In the genomic region with DNA sequence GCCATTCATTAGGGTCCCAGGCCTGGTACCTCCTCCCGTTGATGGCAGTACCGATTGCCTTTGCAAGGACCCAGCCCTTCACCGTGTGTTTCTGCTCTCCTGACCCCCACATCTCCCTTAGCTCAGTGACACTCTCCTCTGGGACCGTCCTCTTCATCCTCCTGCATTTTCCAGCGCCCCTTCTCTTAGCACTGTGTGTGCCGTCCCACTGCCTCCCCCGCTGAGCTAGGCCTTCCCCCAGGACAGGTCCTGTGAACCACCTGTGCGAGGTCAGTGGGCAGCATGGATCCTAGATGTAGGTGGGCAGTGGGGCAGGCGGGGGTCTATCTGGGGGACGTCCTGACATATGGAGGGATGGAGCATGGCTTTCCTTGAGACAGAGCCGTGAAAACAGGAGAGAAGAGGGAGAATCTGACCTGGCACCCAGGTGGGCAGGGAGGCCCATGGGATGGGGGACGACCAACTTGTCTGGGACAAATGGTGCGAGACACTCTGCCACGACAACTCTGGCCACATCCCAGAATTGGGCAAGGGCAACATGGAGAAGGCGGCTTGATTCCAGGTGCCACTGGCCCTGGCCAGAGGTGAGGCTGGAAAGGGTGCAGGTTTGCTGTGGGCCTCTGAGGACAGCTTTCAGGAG, we compare ENCODE assay signal across 11 cellular contexts.
DNase-seq lines count a peak whose midpoint lies in the region; ATAC-seq and TF ChIP-seq lines count a peak whose summit lies in the region.
"Had no signal": no experiment of that assay in that cellular context is flagged by ENCODE, and none has a peak within 500 bp of the region (broad histone marks: within the 10 kb centered on the region; RNA-seq: fewer than 3 reads in every experiment).

No MANE protein-coding gene starts in this region.

- no peaks in the 10 kb centered on the region for H3K27me3 ChIP-seq in PC-3 (ENCODE audit: low read length)
- peaks cover 3% of the 10 kb centered on the region for H3K27me3 ChIP-seq in ectodermal cell (ENCODE audit: control insufficient read depth, insufficient read depth, low read length, poor library complexity, severe bottlenecking)

- POLR2A ChIA-PET in PC-3 (lab: Charles Lee; ENCODE audit: unreplicated experiment), result no interaction called here

- peak overlapping the region; percentile 87; the same call in 1 of the 2 replicates for H3K4me2 ChIP-seq in PC-3 (ENCODE audit: low read length)
- H3K4me2 ChIP-seq: KMS-11 had no signal

- no peaks in the 10 kb centered on the region for H3F3A ChIP-seq in PC-3 (ENCODE audit: low read length, unreplicated experiment)

- BruUV-seq in PC-3 (replicated peaks; lab: Mats Ljungman, UMichigan), result no TSS peak

- no peak overlapping the region for H3K27ac ChIP-seq in PC-3 (ENCODE audit: low read length)
- peak overlapping the region; percentile 96 for H3K27ac ChIP-seq in ectodermal cell (ENCODE audit: insufficient read depth, low read depth, low read length, poor library complexity, severe bottlenecking)
- H3K27ac ChIP-seq in mesodermal cell (ENCODE audit: low read depth, low read length, severe bottlenecking), result peak overlapping the region; percentile 98
- H3K27ac ChIP-seq in temporal lobe (ENCODE audit: low read depth, low read length), result peak overlapping the region; percentile 64
- H3K27ac ChIP-seq: KMS-11 had no signal

- WGBS in ectodermal cell, 2 experiments, result 76 to 77% methylated on average over 15 of the region's 15 CpGs
- 71 to 73% methylated on average over 12 to 15 of the region's 15 CpGs for WGBS in mesodermal cell (ENCODE audit: insufficient coverage in 2 of 2), 2 experiments

- no peak for TF ChIP-seq CTCF in PC-3 (conservative IDR thresholded peaks at IDR 0.05; ENCODE audit: low read depth, low read length)

- H3K36me3 ChIP-seq in PC-3 (ENCODE audit: low read depth, low read length) (no peaks in the 10 kb centered on the region), ectodermal cell (ENCODE audit: control insufficient read depth, insufficient read depth, low read length) (no peaks in the 10 kb centered on the region), mesodermal cell (ENCODE audit: control insufficient read depth, insufficient read depth, low read length) (no peaks in the 10 kb centered on the region)

- no peaks in the 10 kb centered on the region for H4K20me1 ChIP-seq in PC-3 (ENCODE audit: low read length)

- no peak for DNase-seq in PC-3
- no peak for DNase-seq in hypothalamus (lab: John Stamatoyannopoulos, UW)
- DNase-seq in GM03348 (ENCODE audit: low spot score), result no peak
- DNase-seq: naive thymus-derived CD4-positive, alpha-beta T cell; T-helper 2 cell had no signal

- H3K79me2 ChIP-seq in PC-3 (ENCODE audit: low read length), result no peaks in the 10 kb centered on the region

- intact Hi-C loops in PC-3 (cut with micrococcal nuclease), result no loop called here

- CTCF ChIA-PET in PC-3 (lab: Charles Lee), result no interaction called here

- no peak for ATAC-seq in PC-3
- ATAC-seq in HG02885 (IDR thresholded peaks at IDR 0.05; ENCODE audit: poor library complexity, unreplicated experiment), result no peak
- ATAC-seq in GM21786 (IDR thresholded peaks at IDR 0.05; ENCODE audit: unreplicated experiment), result no peak
- ATAC-seq: naive thymus-derived CD4-positive, alpha-beta T cell had no signal

- H3K9me2 ChIP-seq in PC-3 (replicated peaks; ENCODE audit: low read length), result no peaks in the 10 kb centered on the region

- H3K4me1 ChIP-seq in PC-3 (ENCODE audit: insufficient read depth, low read length) (no peaks in the 10 kb centered on the region), ectodermal cell (ENCODE audit: control insufficient read depth, insufficient read depth, low read length) (peaks cover 14% of the 10 kb centered on the region), mesodermal cell (ENCODE audit: control insufficient read depth, insufficient read depth, low read length, poor library complexity, severe bottlenecking) (peaks cover 21% of the 10 kb centered on the region)

- H3K4me3 ChIP-seq in PC-3 (ENCODE audit: low read length), result no peak overlapping the region; the same call in 1 of the 2 replicates
- H3K4me3 ChIP-seq in ectodermal cell (ENCODE audit: insufficient read depth, low read depth, low read length), result peak overlapping the region; percentile 36
- H3K4me3 ChIP-seq in mesodermal cell (ENCODE audit: extremely low read depth, insufficient read depth, low read length, poor library complexity, severe bottlenecking), result peak overlapping the region; percentile 26

- no peak overlapping the region for H2AFZ ChIP-seq in PC-3 (ENCODE audit: low read length)

- no peak overlapping the region for H3K9ac ChIP-seq in PC-3 (ENCODE audit: low read length)
- H3K9ac ChIP-seq: KMS-11 had no signal

- H3K9me3 ChIP-seq in PC-3 (ENCODE audit: low read length) (no peaks in the 10 kb centered on the region), ectodermal cell (ENCODE audit: control insufficient read depth, low read length) (no peaks in the 10 kb centered on the region), mesodermal cell (ENCODE audit: control insufficient read depth, low read length) (no peaks in the 10 kb centered on the region)
